In genomic region chr1:153565529-153566374, GRCh38 we compare ENCODE assay signal across 8 cellular contexts. TPM values are rescaled to one million over a fixed set of nuclear protein-coding genes. Genes with fewer than 3 reads are reported as not detected.
A peak's percentile ranks its signal among the peaks of the same experiment; 100 is the strongest.
DNase-seq lines count a peak whose midpoint lies in the region; ATAC-seq and TF ChIP-seq lines count a peak whose summit lies in the region.

Gene S100A2, minus strand, starts transcription at chr1:153565844. Its CDS starts 1,967 bp downstream, at chr1:153563877.

- ATAC-seq in HG03442 (IDR thresholded peaks at IDR 0.05; ENCODE audit: unreplicated experiment) (peak; percentile 43), HG02884 (IDR thresholded peaks at IDR 0.05; ENCODE audit: unreplicated experiment) (no peak), GM18517 (IDR thresholded peaks at IDR 0.05; ENCODE audit: unreplicated experiment) (no peak)

- WGBS in spleen, 5 donors: 34 to 46% (median 39%) methylated on average over 7 to 8 of the region's 8 CpGs

- H3K4me3 ChIP-seq in SJCRH30 (peak within 1 kb of the TSS; percentile 12; the same call in 1 of the 2 replicates), spleen (peak within 1 kb of the TSS in 1 of 8 donors; percentile 44)

- H3K27ac ChIP-seq in SJCRH30: peak within 1 kb of the TSS; percentile 98
- peak within 1 kb of the TSS; percentile 72 for H3K27ac ChIP-seq in angular gyrus (ENCODE audit: low read depth, low read length)
- H3K27ac ChIP-seq in spleen: peak within 1 kb of the TSS; percentile 64 to 93 (median 88)

- TF ChIP-seq CTCF in spleen (IDR thresholded peaks at IDR 0.05 in 8 of 11, conservative IDR thresholded peaks at IDR 0.05 in 3 of 11): no peak

- no peak for TF ChIP-seq POLR2A in spleen (IDR thresholded peaks at IDR 0.05)

- no peaks in the 10 kb centered on the region for H3K27me3 ChIP-seq in SJCRH30
- no peaks in the 10 kb centered on the region for H3K27me3 ChIP-seq in spleen (replicated peaks in 1 of 7)

- H3K36me3 ChIP-seq in SJCRH30: no peaks in the 10 kb centered on the region
- H3K36me3 ChIP-seq in spleen: no peaks in the 10 kb centered on the region

- intact Hi-C loops in spleen (cut with DNase I; ENCODE audit: low total_unique reads): loop anchor here (5.0 to 10.0 kb wide), 2 partner anchors 33 to 211 kb away; partner anchors contain the start of gene S100A9

- H3K9me3 ChIP-seq in SJCRH30 (replicated peaks) (no peaks in the 10 kb centered on the region), spleen (no peaks in the 10 kb centered on the region)

- H3K4me1 ChIP-seq in SJCRH30 (peaks cover 44% of the 10 kb centered on the region), spleen (peaks cover 23 to 51% (median 35%) of the 10 kb centered on the region in 6 donors)

- peak; percentile 84 for DNase-seq in DMS79 treated with DMSO at 0.1 percent for 48 hours (lab: John Stamatoyannopoulos, UW)
- DNase-seq in SJCRH30: peak; percentile 55 to 68
- peak; percentile 39 for DNase-seq in iPS-NIHi11 (ENCODE audit: low spot score)
- peak; percentile 80 for DNase-seq in spleen

RNA-seq across cellular contexts. Expression of gene S100A2, which starts in this region (rescaled TPM):
- total RNA-seq in SJCRH30 (2014; rRNA removed; shearing (Covaris generic)): 3.2 and 5.5 TPM in 2 replicates
- under 1 TPM in 2 of 7 donors, not detected in 5; 0.60 to 0.97 TPM for total RNA-seq in spleen
- 1 to 10 TPM in 2 of 3 donors, under 1 TPM in 1; 0.61 to 5.2 (median 2.8) TPM for polyA plus RNA-seq in spleen
